Comparison of ENCODE assay signal across 2 cellular contexts in the genomic region with DNA sequence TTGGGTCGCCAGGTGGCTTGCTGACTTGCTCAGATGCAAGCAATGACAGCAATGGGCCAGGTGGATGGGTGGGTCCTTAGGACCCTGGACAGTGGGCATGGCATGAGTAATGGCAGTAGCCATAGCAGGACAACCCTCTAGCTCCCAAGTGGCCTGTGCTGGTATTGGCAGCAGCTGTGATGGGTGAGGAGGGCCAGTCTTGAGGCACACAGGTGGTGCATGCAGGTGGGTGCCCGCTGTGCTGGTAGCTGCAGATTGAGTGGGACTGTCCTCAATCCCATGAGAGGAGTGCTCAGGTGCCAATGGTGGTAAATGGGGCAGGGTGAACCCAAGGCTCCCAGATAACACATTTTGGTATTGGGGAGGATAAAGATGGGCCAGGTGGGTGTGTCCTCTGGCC.
TF ChIP-seq lines count a peak whose summit lies in the region.

No MANE protein-coding gene starts in this region.

TF ChIP-seq in WTC11, 78 proteins besides CTCF, POLR2A, EP300 and RAD21:
- TF ChIP-seq, protein P1, sequence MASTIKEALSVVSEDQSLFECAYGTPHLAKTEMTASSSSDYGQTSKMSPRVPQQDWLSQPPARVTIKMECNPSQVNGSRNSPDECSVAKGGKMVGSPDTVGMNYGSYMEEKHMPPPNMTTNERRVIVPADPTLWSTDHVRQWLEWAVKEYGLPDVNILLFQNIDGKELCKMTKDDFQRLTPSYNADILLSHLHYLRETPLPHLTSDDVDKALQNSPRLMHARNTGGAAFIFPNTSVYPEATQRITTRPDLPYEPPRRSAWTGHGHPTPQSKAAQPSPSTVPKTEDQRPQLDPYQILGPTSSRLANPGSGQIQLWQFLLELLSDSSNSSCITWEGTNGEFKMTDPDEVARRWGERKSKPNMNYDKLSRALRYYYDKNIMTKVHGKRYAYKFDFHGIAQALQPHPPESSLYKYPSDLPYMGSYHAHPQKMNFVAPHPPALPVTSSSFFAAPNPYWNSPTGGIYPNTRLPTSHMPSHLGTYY (CRISPR knock-in tag; IDR thresholded peaks at IDR 0.05): no peak
- TF ChIP-seq ZBTB21 (CRISPR knock-in tag; IDR thresholded peaks at IDR 0.05; ENCODE audit: borderline replicate concordance): 0 out of 2 replicates have a peak, but pooled peaks have one; percentile 23

TF ChIP-seq in H1, 55 proteins besides CTCF, POLR2A, EP300 and RAD21:
- TF ChIP-seq, protein P2, sequence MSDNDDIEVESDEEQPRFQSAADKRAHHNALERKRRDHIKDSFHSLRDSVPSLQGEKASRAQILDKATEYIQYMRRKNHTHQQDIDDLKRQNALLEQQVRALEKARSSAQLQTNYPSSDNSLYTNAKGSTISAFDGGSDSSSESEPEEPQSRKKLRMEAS (IDR thresholded peaks at IDR 0.05): no peak
- no peak for TF ChIP-seq CBX8 (IDR thresholded peaks at IDR 0.05; ENCODE audit: borderline replicate concordance, low read depth, low read length)
- no peak for TF ChIP-seq YY1 (IDR thresholded peaks at IDR 0.05; ENCODE audit: low read depth, low read length)
- TF ChIP-seq HDAC2 (IDR thresholded peaks at IDR 0.05; ENCODE audit: borderline replicate concordance in 1 of 2, low read depth in 2 of 2, low read length in 2 of 2): no peak
- no peak for TF ChIP-seq SP4 (IDR thresholded peaks at IDR 0.05; ENCODE audit: low read length)
- TF ChIP-seq CHD1 (IDR thresholded peaks at IDR 0.05; ENCODE audit: low read depth, low read length): no peak
- no peak for TF ChIP-seq TEAD4 (IDR thresholded peaks at IDR 0.05; ENCODE audit: low read depth, low read length)
- no peak for TF ChIP-seq CBX5 (IDR thresholded peaks at IDR 0.05; ENCODE audit: low read depth, low read length)
- TF ChIP-seq EZH2 (IDR thresholded peaks at IDR 0.05; ENCODE audit: low read depth, low read length, severe bottlenecking): no peak
- TF ChIP-seq ASH2L (IDR thresholded peaks at IDR 0.05; ENCODE audit: low read length): no peak
- no peak for TF ChIP-seq BCL11A (IDR thresholded peaks at IDR 0.05; ENCODE audit: low read depth in 2 of 2, low read length in 2 of 2)
- TF ChIP-seq FOSL1 (IDR thresholded peaks at IDR 0.05; ENCODE audit: insufficient read depth, low read depth, low read length): no peak
- TF ChIP-seq BACH1 (IDR thresholded peaks at IDR 0.05; ENCODE audit: low read length): no peak
- no peak for TF ChIP-seq ZNF274 (IDR thresholded peaks at IDR 0.05; ENCODE audit: borderline replicate concordance, extremely low read depth, low read length)
- no peak for TF ChIP-seq SP1 (IDR thresholded peaks at IDR 0.05; ENCODE audit: low read depth, low read length)
- TF ChIP-seq, protein P3, sequence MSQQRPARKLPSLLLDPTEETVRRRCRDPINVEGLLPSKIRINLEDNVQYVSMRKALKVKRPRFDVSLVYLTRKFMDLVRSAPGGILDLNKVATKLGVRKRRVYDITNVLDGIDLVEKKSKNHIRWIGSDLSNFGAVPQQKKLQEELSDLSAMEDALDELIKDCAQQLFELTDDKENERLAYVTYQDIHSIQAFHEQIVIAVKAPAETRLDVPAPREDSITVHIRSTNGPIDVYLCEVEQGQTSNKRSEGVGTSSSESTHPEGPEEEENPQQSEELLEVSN (IDR thresholded peaks at IDR 0.05): no peak
- no peak for TF ChIP-seq RFX5 (IDR thresholded peaks at IDR 0.05; ENCODE audit: borderline replicate concordance, low read depth, low read length)
